ENCODE assay signal across 10 cellular contexts in genomic region chr3:25603703-25604102, GRCh38.
DNase-seq lines count a peak whose midpoint lies in the region; ATAC-seq and TF ChIP-seq lines count a peak whose summit lies in the region.
"Had no signal": no experiment of that assay in that cellular context is flagged by ENCODE, and none has a peak within 500 bp of the region (broad histone marks: within the 10 kb centered on the region; RNA-seq: fewer than 3 reads in every experiment).

No MANE protein-coding gene starts in this region.

- H3K27ac Mint-ChIP-seq in CD4-positive, alpha-beta memory T cell: peak overlapping the region in 6 of 7 donors; percentile 13 to 79 (median 26)
- H3K27ac Mint-ChIP-seq in effector memory CD8-positive, alpha-beta T cell: peak overlapping the region; percentile 55 to 71
- H3K27ac Mint-ChIP-seq in naive thymus-derived CD8-positive, alpha-beta T cell: peak overlapping the region in 7 of 10 donors; percentile 15 to 79 (median 50)

- H3K36me3 ChIP-seq in CD4-positive, alpha-beta memory T cell (ENCODE audit: insufficient read depth, low read length): peaks cover 36% of the 10 kb centered on the region
- H3K36me3 ChIP-seq in ascending aorta: peaks cover 23 to 54% of the 10 kb centered on the region in 2 donors
- peaks cover 0 to 61% (median 20%) of the 10 kb centered on the region in 4 donors for H3K36me3 ChIP-seq in transverse colon

- intact Hi-C loops in CD4-positive, alpha-beta memory T cell (cut with micrococcal nuclease): no loop called here
- intact Hi-C loops in ascending aorta (cut with DNase I): no loop called here
- intact Hi-C loops in transverse colon (cut with DNase I; ENCODE audit: low total_unique reads): no loop called here

- peaks cover 55 to 86% of the 10 kb centered on the region in 2 donors for H3K36me3 Mint-ChIP-seq in CD4-positive, alpha-beta memory T cell
- H3K36me3 Mint-ChIP-seq in effector memory CD8-positive, alpha-beta T cell (ENCODE audit: insufficient read depth): peaks cover 83% of the 10 kb centered on the region
- H3K36me3 Mint-ChIP-seq in naive thymus-derived CD8-positive, alpha-beta T cell: peaks cover 2 to 92% (median 21%) of the 10 kb centered on the region in 3 donors

- peaks cover 0 to 1% (median 0%) of the 10 kb centered on the region in 4 donors for H3K4me1 Mint-ChIP-seq in CD4-positive, alpha-beta memory T cell
- no peaks in the 10 kb centered on the region for H3K4me1 Mint-ChIP-seq in effector memory CD8-positive, alpha-beta T cell (ENCODE audit: low read depth in 2 of 2)
- H3K4me1 Mint-ChIP-seq in naive thymus-derived CD8-positive, alpha-beta T cell: peaks cover 0 to 7% (median 1%) of the 10 kb centered on the region in 4 donors

- 50 to 92% methylated on average over 1 of the region's 1 CpG for WGBS in transverse colon (ENCODE audit: low coverage in 1 of 2), 2 donors

- H3K9me3 Mint-ChIP-seq in CD4-positive, alpha-beta memory T cell: no peaks in the 10 kb centered on the region
- H3K9me3 Mint-ChIP-seq in effector memory CD8-positive, alpha-beta T cell: no peaks in the 10 kb centered on the region
- H3K9me3 Mint-ChIP-seq in naive thymus-derived CD8-positive, alpha-beta T cell: no peaks in the 10 kb centered on the region

- TF ChIP-seq POLR2A in transverse colon (IDR thresholded peaks at IDR 0.05): no peak

- TF ChIP-seq CTCF in ascending aorta (IDR thresholded peaks at IDR 0.05) (no peak), transverse colon (IDR thresholded peaks at IDR 0.05) (no peak)

- TF ChIP-seq EP300 in transverse colon (IDR thresholded peaks at IDR 0.05; ENCODE audit: low read depth): no peak

- no peaks in the 10 kb centered on the region for H3K4me1 ChIP-seq in CD4-positive, alpha-beta memory T cell (ENCODE audit: insufficient read depth, low read length)
- peaks cover 0 to 8% of the 10 kb centered on the region in 2 donors for H3K4me1 ChIP-seq in ascending aorta
- H3K4me1 ChIP-seq in transverse colon: no peaks in the 10 kb centered on the region

- CTCF ChIA-PET in CD4-positive, alpha-beta memory T cell (lab: Charles Lee; ENCODE audit: partially characterized antibody): interaction anchor here (0.9 to 2.8 kb wide), 3 partner anchors 9 to 17 kb away, joined by 3 to 18 read pairs (median 7); no protein-coding TSS in a partner anchor

- no peaks in the 10 kb centered on the region for H3K27me3 ChIP-seq in CD4-positive, alpha-beta memory T cell (ENCODE audit: insufficient read depth, low read length)
- H3K27me3 ChIP-seq in ascending aorta: no peaks in the 10 kb centered on the region
- H3K27me3 ChIP-seq in transverse colon: no peaks in the 10 kb centered on the region
- H3K27me3 ChIP-seq: MG63 had no signal

- no peak overlapping the region for H3K4me3 Mint-ChIP-seq in CD4-positive, alpha-beta memory T cell
- H3K4me3 Mint-ChIP-seq in effector memory CD8-positive, alpha-beta T cell: no peak overlapping the region
- H3K4me3 Mint-ChIP-seq in naive thymus-derived CD8-positive, alpha-beta T cell: no peak overlapping the region

- no peak overlapping the region for H3K4me3 ChIP-seq in CD4-positive, alpha-beta memory T cell (ENCODE audit: low read length in 2 of 2)
- H3K4me3 ChIP-seq in ascending aorta: no peak overlapping the region
- H3K4me3 ChIP-seq in transverse colon: no peak overlapping the region
- H3K4me3 ChIP-seq: MG63 had no signal

- no peak for ATAC-seq in effector memory CD8-positive, alpha-beta T cell (replicated peaks)
- no peak for ATAC-seq in naive thymus-derived CD8-positive, alpha-beta T cell
- no peak for ATAC-seq in GM18873 (IDR thresholded peaks at IDR 0.05; ENCODE audit: low FRiP score, unreplicated experiment)

- no peaks in the 10 kb centered on the region for H3K9me3 ChIP-seq in CD4-positive, alpha-beta memory T cell (ENCODE audit: control insufficient read depth in 1 of 2, low read length in 2 of 2)
- H3K9me3 ChIP-seq in ascending aorta: no peaks in the 10 kb centered on the region
- H3K9me3 ChIP-seq in transverse colon: no peaks in the 10 kb centered on the region
- H3K9me3 ChIP-seq: MG63 had no signal

- POLR2A ChIA-PET in CD4-positive, alpha-beta memory T cell (lab: Charles Lee; ENCODE audit: partially characterized antibody): no interaction called here
- POLR2A ChIA-PET in naive thymus-derived CD8-positive, alpha-beta T cell (lab: Charles Lee): no interaction called here

- no peak for DNase-seq in CD4-positive, alpha-beta memory T cell
- peak; percentile 9 for DNase-seq in NCI-H69 (lab: John Stamatoyannopoulos, UW)
- DNase-seq in effector memory CD8-positive, alpha-beta T cell: no peak
- DNase-seq in naive thymus-derived CD8-positive, alpha-beta T cell: no peak
- no peak for DNase-seq in COR-L47 (lab: John Stamatoyannopoulos, UW)
- no peak for DNase-seq in ascending aorta (ENCODE audit: low spot score in 2 of 2)
- DNase-seq in transverse colon: no peak
- DNase-seq: activated CD8-positive, alpha-beta memory T cell treated with anti-CD3 and anti-CD28 coated beads for 24 hours; MG63 had no signal

- H3K27me3 Mint-ChIP-seq in CD4-positive, alpha-beta memory T cell: no peaks in the 10 kb centered on the region
- no peaks in the 10 kb centered on the region for H3K27me3 Mint-ChIP-seq in effector memory CD8-positive, alpha-beta T cell
- H3K27me3 Mint-ChIP-seq in naive thymus-derived CD8-positive, alpha-beta T cell: no peaks in the 10 kb centered on the region

- H3K27ac ChIP-seq in CD4-positive, alpha-beta memory T cell (ENCODE audit: low read depth, low read length): no peak overlapping the region
- H3K27ac ChIP-seq in ascending aorta (peak overlapping the region in 1 of 2 donors; percentile 20), transverse colon (no peak overlapping the region)

- in situ Hi-C loops in transverse colon (cut with MboI; ENCODE audit: low pct_ligation_motif_present in 1 of 4, low pct_unique_long_range_greater_than_20kb in 1 of 4, low sequenced_read_pairs in 3 of 4): no loop called here
